In genomic region chr17:50177476-50177875, GRCh38 we compare ENCODE assay signal across 12 cellular contexts. TPM values are rescaled to one million over a fixed set of nuclear protein-coding genes. Genes with fewer than 3 reads are reported as not detected.
DNase-seq lines count a peak whose midpoint lies in the region; ATAC-seq and TF ChIP-seq lines count a peak whose summit lies in the region.
"Had no signal": no experiment of that assay in that cellular context is flagged by ENCODE, and none has a peak within 500 bp of the region (broad histone marks: within the 10 kb centered on the region; RNA-seq: fewer than 3 reads in every experiment).

No MANE protein-coding gene starts in this region.

- 0 out of 2 replicates have a peak overlapping the region, but pooled peaks have one; percentile 88 for H2AFZ ChIP-seq in OCI-LY3 (ENCODE audit: low read depth, low read length)
- no peak overlapping the region for H2AFZ ChIP-seq in osteoblast (ENCODE audit: low read length)

- H3K79me2 ChIP-seq in OCI-LY3 (ENCODE audit: low read length) (no peaks in the 10 kb centered on the region), osteoblast (ENCODE audit: insufficient read depth, low read length) (no peaks in the 10 kb centered on the region)

- H3K4me3 Mint-ChIP-seq in activated naive CD4-positive, alpha-beta T cell treated with anti-CD3 and anti-CD28 coated beads, Interleukin-2, amount 10 ng/mL, durations not matched to agents 7 days and 5 days: no peak overlapping the region
- H3K4me3 Mint-ChIP-seq: activated CD4-positive, alpha-beta T cell treated with anti-CD3 and anti-CD28 coated beads, Interleukin-2, amount 10 ng/mL, durations not matched to agents 7 days and 5 days; activated naive CD4-positive, alpha-beta T cell treated with anti-CD3 and anti-CD28 coated beads, Interleukin-2, amount 50 U/mL, for 24 hours had no signal

- peaks cover 60% of the 10 kb centered on the region for H3K27me3 Mint-ChIP-seq in activated naive CD4-positive, alpha-beta T cell treated with anti-CD3 and anti-CD28 coated beads, Interleukin-2, amount 10 ng/mL, durations not matched to agents 7 days and 5 days
- H3K27me3 Mint-ChIP-seq: activated naive CD4-positive, alpha-beta T cell treated with anti-CD3 and anti-CD28 coated beads, Interleukin-2, amount 50 U/mL, for 24 hours had no signal

- H3K9ac ChIP-seq in OCI-LY3 (ENCODE audit: low read length): peak overlapping the region; percentile 64; the same call in 1 of the 2 replicates

- CTCF ChIA-PET in activated naive CD4-positive, alpha-beta T cell treated with anti-CD3 and anti-CD28 coated beads, Interleukin-2, amount 10 ng/mL, durations not matched to agents 7 days and 5 days (lab: Charles Lee): interaction anchor here (1.1 to 3.3 kb wide), 15 partner anchors 8 to 156 kb away, joined by 3 to 32 read pairs (median 6); partner anchors contain the start of gene PDK2

- H3K9me3 ChIP-seq in OCI-LY3 (ENCODE audit: insufficient read depth, low read length): no peaks in the 10 kb centered on the region
- no peaks in the 10 kb centered on the region for H3K9me3 ChIP-seq in osteoblast (ENCODE audit: low read depth, low read length)

- H4K20me1 ChIP-seq in OCI-LY3 (ENCODE audit: insufficient read depth, low read length) (no peaks in the 10 kb centered on the region), osteoblast (ENCODE audit: insufficient read depth, low read length) (no peaks in the 10 kb centered on the region)

- no peaks in the 10 kb centered on the region for H3K36me3 ChIP-seq in OCI-LY3 (replicated peaks; ENCODE audit: low read depth, low read length)
- peaks cover 10% of the 10 kb centered on the region for H3K36me3 ChIP-seq in osteoblast (ENCODE audit: insufficient read depth, low read length)

- no peak for TF ChIP-seq CTCF in 22Rv1 (IDR thresholded peaks at IDR 0.05)
- no peak for TF ChIP-seq CTCF in OCI-LY3 (IDR thresholded peaks at IDR 0.05; ENCODE audit: low read depth, low read length)
- no peak for TF ChIP-seq CTCF in osteoblast (IDR thresholded peaks at IDR 0.05; ENCODE audit: extremely low read depth, low read depth, low read length)

- peak overlapping the region; percentile 30; the same call in 1 of the 2 replicates for H3K27ac ChIP-seq in 22Rv1
- no peak overlapping the region for H3K27ac ChIP-seq in OCI-LY3 (ENCODE audit: low read length)
- H3K27ac ChIP-seq in osteoblast (ENCODE audit: low read depth, low read length): peak overlapping the region; percentile 97
- H3K27ac ChIP-seq: SK-N-MC had no signal

- DNase-seq in osteoblast (ENCODE audit: insufficient read length, low spot score, missing footprints) (peak; percentile 75), NCI-H1930 (lab: John Stamatoyannopoulos, UW) (no peak)
- DNase-seq in activated naive CD4-positive, alpha-beta T cell treated with anti-CD3 and anti-CD28 coated beads, Interleukin-2, amount 10 ng/mL, durations not matched to agents 7 days and 5 days: no peak
- DNase-seq: activated CD4-positive, alpha-beta T cell treated with anti-CD3 and anti-CD28 coated beads, Interleukin-2, amount 10 ng/mL, durations not matched to agents 7 days and 5 days; NCI-H2081 treated with DMSO at 0.1 percent for 48 hours had no signal

- H3K4me3 ChIP-seq in OCI-LY3 (ENCODE audit: low read length) (peak overlapping the region; percentile 75), osteoblast (ENCODE audit: insufficient read depth, low read length) (peak overlapping the region; percentile 16)
- H3K4me3 ChIP-seq: SK-N-MC had no signal

- peak; percentile 6 for ATAC-seq in esophagus mucosa
- no peak for ATAC-seq in HG03108 (IDR thresholded peaks at IDR 0.05; ENCODE audit: unreplicated experiment)
- ATAC-seq in HG03280 (IDR thresholded peaks at IDR 0.05; ENCODE audit: unreplicated experiment): no peak

- H3K27me3 ChIP-seq in OCI-LY3 (ENCODE audit: low read depth, low read length) (no peaks in the 10 kb centered on the region), osteoblast (ENCODE audit: insufficient read depth, low read length) (no peaks in the 10 kb centered on the region)

- no peaks in the 10 kb centered on the region for H3K9me3 Mint-ChIP-seq in activated naive CD4-positive, alpha-beta T cell treated with anti-CD3 and anti-CD28 coated beads, Interleukin-2, amount 10 ng/mL, durations not matched to agents 7 days and 5 days
- H3K9me3 Mint-ChIP-seq: activated CD4-positive, alpha-beta T cell treated with anti-CD3 and anti-CD28 coated beads, Interleukin-2, amount 10 ng/mL, durations not matched to agents 7 days and 5 days; activated naive CD4-positive, alpha-beta T cell treated with anti-CD3 and anti-CD28 coated beads, Interleukin-2, amount 50 U/mL, for 24 hours had no signal

- H3K36me3 Mint-ChIP-seq in activated naive CD4-positive, alpha-beta T cell treated with anti-CD3 and anti-CD28 coated beads, Interleukin-2, amount 10 ng/mL, durations not matched to agents 7 days and 5 days: no peaks in the 10 kb centered on the region
- H3K36me3 Mint-ChIP-seq: activated naive CD4-positive, alpha-beta T cell treated with anti-CD3 and anti-CD28 coated beads, Interleukin-2, amount 50 U/mL, for 24 hours had no signal

- H3K4me1 Mint-ChIP-seq in activated naive CD4-positive, alpha-beta T cell treated with anti-CD3 and anti-CD28 coated beads, Interleukin-2, amount 10 ng/mL, durations not matched to agents 7 days and 5 days: peaks cover 14% of the 10 kb centered on the region

- no peak overlapping the region for H3K27ac Mint-ChIP-seq in activated naive CD4-positive, alpha-beta T cell treated with anti-CD3 and anti-CD28 coated beads, Interleukin-2, amount 10 ng/mL, durations not matched to agents 7 days and 5 days
- H3K27ac Mint-ChIP-seq: activated CD4-positive, alpha-beta T cell treated with anti-CD3 and anti-CD28 coated beads, Interleukin-2, amount 10 ng/mL, durations not matched to agents 7 days and 5 days; activated naive CD4-positive, alpha-beta T cell treated with anti-CD3 and anti-CD28 coated beads, Interleukin-2, amount 50 U/mL, for 24 hours had no signal

- peaks cover 15% of the 10 kb centered on the region for H3K4me1 ChIP-seq in OCI-LY3 (ENCODE audit: low read length)
- H3K4me1 ChIP-seq in osteoblast (ENCODE audit: insufficient read depth, low read length): peaks cover 48% of the 10 kb centered on the region

- H3K4me2 ChIP-seq in OCI-LY3 (ENCODE audit: low read length) (peak overlapping the region; percentile 88), osteoblast (ENCODE audit: insufficient read depth, low read length) (peak overlapping the region; percentile 54)

RNA-seq across cellular contexts. Expression of gene SGCA, which starts 11.7 kb away (rescaled TPM):
- total RNA-seq in esophagus mucosa (0.64 TPM), osteoblast (0.29 TPM in 1 of 2 replicates, not detected in the other)
- total RNA-seq: activated CD4-positive, alpha-beta T cell treated with anti-CD3 and anti-CD28 coated beads, Interleukin-2, amount 10 ng/mL, durations not matched to agents 7 days and 5 days had no signal

RNA-seq across cellular contexts. Expression of gene COL1A1, which starts 24.0 kb away (rescaled TPM):
- 42.7 TPM for total RNA-seq in esophagus mucosa
- total RNA-seq in osteoblast: 6,718 and 8,987 TPM in 2 replicates

RNA-seq across cellular contexts. Expression of gene PPP1R9B, which starts 27.0 kb away (rescaled TPM):
- total RNA-seq in esophagus mucosa: 26.3 TPM
- total RNA-seq in osteoblast: 44.2 and 48.9 TPM in 2 replicates

RNA-seq across cellular contexts. Expression of gene SAMD14, which starts 47.5 kb away (rescaled TPM):
- 0.16 TPM for total RNA-seq in esophagus mucosa
- 2.5 and 2.7 TPM in 2 replicates for total RNA-seq in osteoblast

Comparison
In these comparisons a context has a peak if more than half of its experiments do, and no peak if none do; other contexts are left out.
1. RNA of gene COL1A1, which starts 24.0 kb away (total RNA-seq): 6,718 to 8,987 TPM in osteoblast; 42.7 TPM in esophagus mucosa (single experiment); every median in the first group is over 100 times any median in the second.